Comparison of ENCODE assay signal across 2 cellular contexts in the genomic region with DNA sequence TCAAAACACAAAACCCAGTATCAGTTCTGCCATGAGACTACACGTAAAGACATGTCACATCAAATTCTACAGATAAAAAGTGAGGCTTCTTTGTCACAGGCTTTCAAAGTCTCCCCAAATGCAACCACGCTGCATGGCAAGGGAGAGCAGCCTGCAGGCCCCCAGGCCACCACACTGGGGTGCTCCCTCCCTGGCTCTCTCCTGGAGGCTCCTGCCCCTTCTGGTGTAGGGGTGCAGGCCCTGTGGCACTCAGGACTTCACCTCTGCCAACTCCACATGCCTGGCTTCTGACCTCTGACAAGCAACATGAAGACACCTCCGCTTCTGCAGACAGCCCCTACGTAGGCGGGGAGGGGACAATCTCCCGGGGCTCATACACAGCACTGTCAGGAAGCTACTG.
TF ChIP-seq lines count a peak whose summit lies in the region.

No MANE protein-coding gene starts in this region.

TF ChIP-seq in A549, 52 proteins besides CTCF, POLR2A, EP300 and RAD21:
- TF ChIP-seq MAFK (IDR thresholded peaks at IDR 0.05; ENCODE audit: partially characterized antibody) (no peak), USF2 (IDR thresholded peaks at IDR 0.05) (no peak)

TF ChIP-seq in K562, 482 proteins besides CTCF, POLR2A, EP300 and RAD21:
- TF ChIP-seq SREBF1 (IDR thresholded peaks at IDR 0.05; ENCODE audit: borderline replicate concordance, low read depth, low read length): no peak
- TF ChIP-seq, protein P1, sequence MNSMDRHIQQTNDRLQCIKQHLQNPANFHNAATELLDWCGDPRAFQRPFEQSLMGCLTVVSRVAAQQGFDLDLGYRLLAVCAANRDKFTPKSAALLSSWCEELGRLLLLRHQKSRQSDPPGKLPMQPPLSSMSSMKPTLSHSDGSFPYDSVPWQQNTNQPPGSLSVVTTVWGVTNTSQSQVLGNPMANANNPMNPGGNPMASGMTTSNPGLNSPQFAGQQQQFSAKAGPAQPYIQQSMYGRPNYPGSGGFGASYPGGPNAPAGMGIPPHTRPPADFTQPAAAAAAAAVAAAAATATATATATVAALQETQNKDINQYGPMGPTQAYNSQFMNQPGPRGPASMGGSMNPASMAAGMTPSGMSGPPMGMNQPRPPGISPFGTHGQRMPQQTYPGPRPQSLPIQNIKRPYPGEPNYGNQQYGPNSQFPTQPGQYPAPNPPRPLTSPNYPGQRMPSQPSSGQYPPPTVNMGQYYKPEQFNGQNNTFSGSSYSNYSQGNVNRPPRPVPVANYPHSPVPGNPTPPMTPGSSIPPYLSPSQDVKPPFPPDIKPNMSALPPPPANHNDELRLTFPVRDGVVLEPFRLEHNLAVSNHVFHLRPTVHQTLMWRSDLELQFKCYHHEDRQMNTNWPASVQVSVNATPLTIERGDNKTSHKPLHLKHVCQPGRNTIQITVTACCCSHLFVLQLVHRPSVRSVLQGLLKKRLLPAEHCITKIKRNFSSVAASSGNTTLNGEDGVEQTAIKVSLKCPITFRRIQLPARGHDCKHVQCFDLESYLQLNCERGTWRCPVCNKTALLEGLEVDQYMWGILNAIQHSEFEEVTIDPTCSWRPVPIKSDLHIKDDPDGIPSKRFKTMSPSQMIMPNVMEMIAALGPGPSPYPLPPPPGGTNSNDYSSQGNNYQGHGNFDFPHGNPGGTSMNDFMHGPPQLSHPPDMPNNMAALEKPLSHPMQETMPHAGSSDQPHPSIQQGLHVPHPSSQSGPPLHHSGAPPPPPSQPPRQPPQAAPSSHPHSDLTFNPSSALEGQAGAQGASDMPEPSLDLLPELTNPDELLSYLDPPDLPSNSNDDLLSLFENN (IDR thresholded peaks at IDR 0.05; ENCODE audit: low read depth in 2 of 2, low read length in 2 of 2): no peak
- no peak for TF ChIP-seq KAT2B (IDR thresholded peaks at IDR 0.05; ENCODE audit: low read depth, low read length)
- no peak for TF ChIP-seq ESRRB (CRISPR knock-in tag; IDR thresholded peaks at IDR 0.05; ENCODE audit: borderline replicate concordance)
- TF ChIP-seq ZNF780A (CRISPR knock-in tag; IDR thresholded peaks at IDR 0.05): no peak
- no peak for TF ChIP-seq KLF1 (tag; IDR thresholded peaks at IDR 0.05)
- no peak for TF ChIP-seq PRPF4 (IDR thresholded peaks at IDR 0.05; ENCODE audit: insufficient read depth, low read depth, low read length, poor library complexity, severe bottlenecking)
- TF ChIP-seq HMGN3 (IDR thresholded peaks at IDR 0.05; ENCODE audit: borderline replicate concordance, extremely low read depth, insufficient read length, low read depth, low read length): no peak
- no peak for TF ChIP-seq ZNF23 (CRISPR knock-in tag; IDR thresholded peaks at IDR 0.05)
- TF ChIP-seq ZNF347 (CRISPR knock-in tag; IDR thresholded peaks at IDR 0.05; ENCODE audit: low read depth): no peak
- no peak for TF ChIP-seq NKRF (IDR thresholded peaks at IDR 0.05; ENCODE audit: borderline replicate concordance)
- TF ChIP-seq PML (IDR thresholded peaks at IDR 0.05; ENCODE audit: low read length): no peak
- TF ChIP-seq ZFPM2 (CRISPR knock-in tag; IDR thresholded peaks at IDR 0.05): no peak
